ENCODE assay signal across 1 cellular context in the genomic region with DNA sequence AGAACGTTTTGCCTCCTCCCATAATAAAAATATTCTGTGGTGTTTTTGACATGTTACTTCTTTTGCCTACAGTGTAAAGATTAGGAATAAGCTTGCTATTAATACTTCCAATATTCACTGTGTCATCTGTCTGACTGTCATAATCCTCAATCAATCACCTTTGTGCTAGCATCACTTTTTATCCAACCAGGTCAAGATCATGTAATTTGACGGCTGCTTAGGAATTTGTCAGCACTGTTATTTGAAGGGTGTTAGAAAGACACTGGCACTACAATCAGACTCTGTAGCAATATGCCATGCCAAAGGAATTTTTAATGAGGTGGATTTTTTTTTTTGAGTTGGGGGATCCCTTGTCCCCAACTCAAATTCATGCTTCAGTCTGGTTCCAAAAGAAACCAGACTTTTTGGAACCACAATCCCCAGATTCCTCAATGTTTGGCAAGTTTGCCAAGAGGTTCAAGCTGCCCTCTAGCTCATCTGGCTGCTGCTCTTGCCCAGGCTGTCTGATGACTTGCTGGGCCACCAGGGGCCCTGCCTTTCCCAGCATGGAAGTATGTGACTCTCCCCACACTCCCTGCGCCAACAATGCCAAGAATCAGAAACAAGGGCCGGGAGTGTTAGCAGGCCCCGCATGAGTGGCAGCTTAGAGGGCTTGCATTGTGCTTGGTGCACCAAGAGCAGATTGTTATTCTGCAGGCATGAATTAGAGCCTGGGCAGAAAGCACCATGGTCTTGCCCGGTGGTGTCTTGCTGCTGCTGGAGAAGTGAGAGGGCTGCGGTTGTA.
TF ChIP-seq lines count a peak whose summit lies in the region.

No MANE protein-coding gene starts in this region.

TF ChIP-seq in HCT116, 20 proteins besides CTCF, POLR2A, EP300 and RAD21 (continued from another document):
- TF ChIP-seq, protein P1, sequence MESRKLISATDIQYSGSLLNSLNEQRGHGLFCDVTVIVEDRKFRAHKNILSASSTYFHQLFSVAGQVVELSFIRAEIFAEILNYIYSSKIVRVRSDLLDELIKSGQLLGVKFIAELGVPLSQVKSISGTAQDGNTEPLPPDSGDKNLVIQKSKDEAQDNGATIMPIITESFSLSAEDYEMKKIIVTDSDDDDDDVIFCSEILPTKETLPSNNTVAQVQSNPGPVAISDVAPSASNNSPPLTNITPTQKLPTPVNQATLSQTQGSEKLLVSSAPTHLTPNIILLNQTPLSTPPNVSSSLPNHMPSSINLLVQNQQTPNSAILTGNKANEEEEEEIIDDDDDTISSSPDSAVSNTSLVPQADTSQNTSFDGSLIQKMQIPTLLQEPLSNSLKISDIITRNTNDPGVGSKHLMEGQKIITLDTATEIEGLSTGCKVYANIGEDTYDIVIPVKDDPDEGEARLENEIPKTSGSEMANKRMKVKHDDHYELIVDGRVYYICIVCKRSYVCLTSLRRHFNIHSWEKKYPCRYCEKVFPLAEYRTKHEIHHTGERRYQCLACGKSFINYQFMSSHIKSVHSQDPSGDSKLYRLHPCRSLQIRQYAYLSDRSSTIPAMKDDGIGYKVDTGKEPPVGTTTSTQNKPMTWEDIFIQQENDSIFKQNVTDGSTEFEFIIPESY (IDR thresholded peaks at IDR 0.05; ENCODE audit: extremely low read depth, insufficient replicate concordance, low read length) = no peak
- TF ChIP-seq JUND (IDR thresholded peaks at IDR 0.05) (no peak), EZH2 (IDR thresholded peaks at IDR 0.05) (no peak), YY1 (IDR thresholded peaks at IDR 0.05; ENCODE audit: extremely low read depth, insufficient replicate concordance, low read depth, low read length) (no peak), FOSL1 (IDR thresholded peaks at IDR 0.05; ENCODE audit: low read depth) (no peak), TCF7L2 (IDR thresholded peaks at IDR 0.05; ENCODE audit: borderline replicate concordance, extremely low read depth, insufficient read depth, insufficient read length) (no peak), SIN3A (IDR thresholded peaks at IDR 0.05; ENCODE audit: low read depth) (no peak), CBX3 (IDR thresholded peaks at IDR 0.05; ENCODE audit: low read depth) (no peak)
